Comparison of ENCODE assay signal across 18 cellular contexts in genomic region chr21:46567348-46567747, GRCh38. TPM values are rescaled to one million over a fixed set of nuclear protein-coding genes. Genes with fewer than 3 reads are reported as not detected.
DNase-seq lines count a peak whose midpoint lies in the region; ATAC-seq, FAIRE-seq and TF ChIP-seq lines count a peak whose summit lies in the region.
"Had no signal": no experiment of that assay in that cellular context is flagged by ENCODE, and none has a peak within 500 bp of the region (broad histone marks: within the 10 kb centered on the region; RNA-seq: fewer than 3 reads in every experiment).

No MANE protein-coding gene starts in this region.

- H3K27ac ChIP-seq in pancreas = no peak overlapping the region
- H3K27ac ChIP-seq: PC-9 had no signal

- TF ChIP-seq CTCF in pancreas (IDR thresholded peaks at IDR 0.05) = no peak

- H3K9me3 Mint-ChIP-seq in activated T-cell treated with anti-CD3 and anti-CD28 coated beads, Interleukin-2, amount 50 U/mL, for 24 hours = peaks cover 9% of the 10 kb centered on the region
- H3K9me3 Mint-ChIP-seq in immature natural killer cell = peaks cover 0 to 1% (median 0%) of the 10 kb centered on the region in 6 donors

- H3K9me3 ChIP-seq in pancreas = no peaks in the 10 kb centered on the region

- 93 to 99% methylated on average over 15 of the region's 15 CpGs for WGBS in pancreas, 2 donors

- no peaks in the 10 kb centered on the region for H3K27me3 Mint-ChIP-seq in activated T-cell treated with anti-CD3 and anti-CD28 coated beads, Interleukin-2, amount 50 U/mL, for 24 hours
- peaks cover 0 to 27% (median 4%) of the 10 kb centered on the region in 3 donors for H3K27me3 Mint-ChIP-seq in immature natural killer cell (ENCODE audit: low read depth in 3 of 3)

- no peak for FAIRE-seq in pancreas (lab: Jason Lieb, UNC)
- FAIRE-seq: A204.1 had no signal

- H3K36me3 ChIP-seq in H7 (replicated peaks; ENCODE audit: control insufficient read depth, insufficient read depth, low read length) (peaks cover 21% of the 10 kb centered on the region), pancreas (peaks cover 0 to 37% (median 0%) of the 10 kb centered on the region in 3 donors)

- H3K27ac Mint-ChIP-seq in activated T-cell treated with anti-CD3 and anti-CD28 coated beads, Interleukin-2, amount 50 U/mL, for 24 hours = peak overlapping the region; percentile 2
- peak overlapping the region; percentile 28 to 86 (median 78) for H3K27ac Mint-ChIP-seq in immature natural killer cell

- H3K4me3 ChIP-seq in H7 (ENCODE audit: insufficient read depth, low read depth, low read length) = no peak overlapping the region
- no peak overlapping the region for H3K4me3 ChIP-seq in pancreas
- H3K4me3 ChIP-seq: PC-9 had no signal

- peaks cover 50% of the 10 kb centered on the region for H3K4me1 Mint-ChIP-seq in activated T-cell treated with anti-CD3 and anti-CD28 coated beads, Interleukin-2, amount 50 U/mL, for 24 hours (ENCODE audit: low read depth)
- peaks cover 5 to 63% of the 10 kb centered on the region in 2 donors for H3K4me1 Mint-ChIP-seq in immature natural killer cell

- H3K4me3 Mint-ChIP-seq in activated T-cell treated with anti-CD3 and anti-CD28 coated beads, Interleukin-2, amount 50 U/mL, for 24 hours = no peak overlapping the region
- H3K4me3 Mint-ChIP-seq in immature natural killer cell = peak overlapping the region in 2 of 5 donors; percentile 30 to 41

- H3K27me3 ChIP-seq in H7 (ENCODE audit: control insufficient read depth, insufficient read depth, low read length) (no peaks in the 10 kb centered on the region), pancreas (no peaks in the 10 kb centered on the region)

- intact Hi-C loops in pancreas (cut with DNase I) = no loop called here

- no peak for ATAC-seq in pancreas

- H3K36me3 Mint-ChIP-seq in activated T-cell treated with anti-CD3 and anti-CD28 coated beads, Interleukin-2, amount 50 U/mL, for 24 hours (ENCODE audit: low read depth) = peaks cover 92% of the 10 kb centered on the region
- peaks cover 58 to 86% (median 58%) of the 10 kb centered on the region in 3 donors for H3K36me3 Mint-ChIP-seq in immature natural killer cell

- no peaks in the 10 kb centered on the region for H3K4me1 ChIP-seq in pancreas

- DNase-seq in activated T-cell treated with anti-CD3 and anti-CD28 coated beads, Interleukin-2, amount 50 U/mL, for 24 hours = no peak
- DNase-seq in activated T-cell treated with anti-CD3 and anti-CD28 coated beads, Interleukin-2, amount 50 U/mL, for 1 hour = no peak
- DNase-seq in AG08396 (ENCODE audit: low spot score) (peak; percentile 1), H7 (peak; percentile 10), immature natural killer cell (no peak), pancreas (no peak), NCI-H2081 (lab: John Stamatoyannopoulos, UW) (no peak), AML-193 (lab: John Stamatoyannopoulos, UW) (no peak)
- DNase-seq: EL, IMR-90, Karpas-422, MM.1S, NCI-H1092 treated with DMSO at 0.1 percent for 48 hours, NCI-H2227 treated with DMSO at 0.1 percent for 48 hours, NCI-H524, PC-9 had no signal

RNA-seq across cellular contexts. Expression of gene S100B, which starts 37.5 kb away (rescaled TPM):
- total RNA-seq in H7 (2014; rRNA removed; shearing (Covaris generic)) = 0.10 TPM in 1 of 2 replicates, not detected in the other
- polyA plus RNA-seq in immature natural killer cell (100 to 1,000 TPM in 1 of 3 donors, 10 to 100 TPM in 2; 12.6 to 138 (median 67.6) TPM), pancreas (10 to 100 TPM in 1 of 2 donors, 1 to 10 TPM in 1; 3.5 to 10.8 TPM)
- total RNA-seq in pancreas = 1 to 10 TPM in 3 of 6 donors, under 1 TPM in 3; 0.46 to 4.7 (median 0.85) TPM
- total RNA-seq: H4, PC-9 had no signal

Comparison
In these comparisons a context has a peak if more than half of its experiments do, and no peak if none do; other contexts are left out.
1. DNase-seq: peak in AG08396 (single experiment) and H7 (single experiment); none in activated T-cell treated with anti-CD3 and anti-CD28 coated beads, Interleukin-2, amount 50 U/mL, for 24 hours (single experiment), activated T-cell treated with anti-CD3 and anti-CD28 coated beads, Interleukin-2, amount 50 U/mL, for 1 hour (single experiment), immature natural killer cell (0 of 3), pancreas (0 of 6), NCI-H2081 (0 of 2) and AML-193 (0 of 2).